Comparison of ENCODE assay signal across 8 cellular contexts in genomic region chr2:113965644-113966043, GRCh38.
DNase-seq lines count a peak whose midpoint lies in the region; ATAC-seq, FAIRE-seq and TF ChIP-seq lines count a peak whose summit lies in the region.

No MANE protein-coding gene starts in this region.

- H3K9me1 ChIP-seq in keratinocyte (ENCODE audit: control insufficient read depth, extremely low read depth, insufficient read depth, low read length), result no peaks in the 10 kb centered on the region

- H4K20me1 ChIP-seq in keratinocyte (ENCODE audit: control insufficient read depth, extremely low read depth, insufficient read depth, low read length), result no peaks in the 10 kb centered on the region

- CTCF ChIA-PET in activated naive CD4-positive, alpha-beta T cell treated with anti-CD3 and anti-CD28 coated beads for 36 hours (lab: Charles Lee), result interaction anchor here (0.7 to 5.0 kb wide), 9 partner anchors 9 to 255 kb away, joined by 3 to 37 read pairs (median 5); partner anchors contain the start of genes ACTR3 and SLC35F5

- H2AFZ ChIP-seq in keratinocyte (ENCODE audit: control insufficient read depth, low read length), result no peak overlapping the region

- peak overlapping the region in 2 of 3 donors; percentile 13 to 24 for H3K27ac Mint-ChIP-seq in CD4-positive, CD25-positive, alpha-beta regulatory T cell
- peak overlapping the region; percentile 26 for H3K27ac Mint-ChIP-seq in activated naive CD4-positive, alpha-beta T cell treated with anti-CD3 and anti-CD28 coated beads for 36 hours

- dilution Hi-C loops in keratinocyte (cut with MboI; ENCODE audit: extremely low pct_ligation_motif_present, low sequenced_read_pairs), result no loop called here

- peak; percentile 68 to 82 for ATAC-seq in CD4-positive, CD25-positive, alpha-beta regulatory T cell (ENCODE audit: low read depth in 2 of 2)
- peak; percentile 68 for ATAC-seq in GM18499 (IDR thresholded peaks at IDR 0.05; ENCODE audit: insufficient read depth, unreplicated experiment)
- ATAC-seq in HG02759 (IDR thresholded peaks at IDR 0.05; ENCODE audit: unreplicated experiment), result peak; percentile 86

- H3K36me3 Mint-ChIP-seq in CD4-positive, CD25-positive, alpha-beta regulatory T cell, result peaks cover 4% of the 10 kb centered on the region
- peaks cover 5% of the 10 kb centered on the region for H3K36me3 Mint-ChIP-seq in activated naive CD4-positive, alpha-beta T cell treated with anti-CD3 and anti-CD28 coated beads for 36 hours (ENCODE audit: low read depth)

- peak in 2 of 3 donors; percentile 17 to 67 for DNase-seq in CD4-positive, CD25-positive, alpha-beta regulatory T cell
- DNase-seq in NCI-H146 (lab: John Stamatoyannopoulos, UW), result peak; percentile 47
- DNase-seq in activated naive CD4-positive, alpha-beta T cell treated with anti-CD3 and anti-CD28 coated beads for 36 hours, result peak; percentile 56
- DNase-seq in keratinocyte (ENCODE audit: low read depth, low spot score), result peak; percentile 9
- DNase-seq in dedifferentiated amniotic fluid mesenchymal stem cell (ENCODE audit: extremely low spot score), result no peak
- no peak for DNase-seq in cerebellar nuclear complex (lab: John Stamatoyannopoulos, UW)

- no peak overlapping the region for H3K27ac ChIP-seq in CD4-positive, CD25-positive, alpha-beta regulatory T cell (ENCODE audit: insufficient read depth, low read length, poor library complexity, severe bottlenecking)
- no peak overlapping the region for H3K27ac ChIP-seq in keratinocyte (ENCODE audit: control insufficient read depth, insufficient read depth, low read length)

- H3K4me1 Mint-ChIP-seq in CD4-positive, CD25-positive, alpha-beta regulatory T cell, result peaks cover 6 to 25% (median 12%) of the 10 kb centered on the region in 4 donors
- H3K4me1 Mint-ChIP-seq in activated naive CD4-positive, alpha-beta T cell treated with anti-CD3 and anti-CD28 coated beads for 36 hours (ENCODE audit: low read depth), result peaks cover 25% of the 10 kb centered on the region

- no peak overlapping the region for H3K4me3 ChIP-seq in CD4-positive, CD25-positive, alpha-beta regulatory T cell (ENCODE audit: low read depth, low read length)
- no peak overlapping the region for H3K4me3 ChIP-seq in keratinocyte (ENCODE audit: control insufficient read depth in 2 of 3, extremely low read depth in 1 of 3, insufficient read depth in 2 of 3, low read depth in 1 of 3, low read length in 3 of 3)

- peak; percentile 46 to 70 (median 69) for TF ChIP-seq CTCF in keratinocyte (optimal IDR thresholded peaks at IDR 0.05 in 1 of 3, IDR thresholded peaks at IDR 0.05 in 1 of 3, conservative IDR thresholded peaks at IDR 0.05 in 1 of 3; ENCODE audit: extremely low read depth in 1 of 3, insufficient read depth in 2 of 3, low read length in 3 of 3)

- H3K27me3 ChIP-seq in CD4-positive, CD25-positive, alpha-beta regulatory T cell (ENCODE audit: control insufficient read depth, insufficient read depth, low read length), result no peaks in the 10 kb centered on the region
- no peaks in the 10 kb centered on the region for H3K27me3 ChIP-seq in keratinocyte (ENCODE audit: control insufficient read depth, extremely low read depth, insufficient read depth, low read length)

- no peaks in the 10 kb centered on the region for H3K9me3 Mint-ChIP-seq in CD4-positive, CD25-positive, alpha-beta regulatory T cell
- no peaks in the 10 kb centered on the region for H3K9me3 Mint-ChIP-seq in activated naive CD4-positive, alpha-beta T cell treated with anti-CD3 and anti-CD28 coated beads for 36 hours

- H3K79me2 ChIP-seq in keratinocyte (ENCODE audit: control insufficient read depth, insufficient read depth, low read length), result no peaks in the 10 kb centered on the region

- no peaks in the 10 kb centered on the region for H3K27me3 Mint-ChIP-seq in CD4-positive, CD25-positive, alpha-beta regulatory T cell
- H3K27me3 Mint-ChIP-seq in activated naive CD4-positive, alpha-beta T cell treated with anti-CD3 and anti-CD28 coated beads for 36 hours (ENCODE audit: low read depth), result no peaks in the 10 kb centered on the region

- no peaks in the 10 kb centered on the region for H3K9me3 ChIP-seq in CD4-positive, CD25-positive, alpha-beta regulatory T cell (ENCODE audit: control insufficient read depth in 2 of 2, low read length in 2 of 2)
- no peaks in the 10 kb centered on the region for H3K9me3 ChIP-seq in keratinocyte (ENCODE audit: control insufficient read depth, low read depth, low read length)

- H3K9ac ChIP-seq in keratinocyte (ENCODE audit: control insufficient read depth, extremely low read depth, insufficient read depth, low read length), result no peak overlapping the region

- peak; percentile 43 for FAIRE-seq in keratinocyte (lab: Jason Lieb, UNC)

- H3K36me3 ChIP-seq in CD4-positive, CD25-positive, alpha-beta regulatory T cell (ENCODE audit: control insufficient read depth, insufficient read depth, low read length), result peaks cover 17% of the 10 kb centered on the region
- no peaks in the 10 kb centered on the region for H3K36me3 ChIP-seq in keratinocyte (ENCODE audit: control insufficient read depth in 2 of 2, extremely low read depth in 1 of 2, insufficient read depth in 2 of 2, low read length in 2 of 2)

- no peak overlapping the region for H3K4me2 ChIP-seq in keratinocyte (ENCODE audit: control insufficient read depth, extremely low read depth, insufficient read depth, low read depth, low read length)

- intact Hi-C loops in activated naive CD4-positive, alpha-beta T cell treated with anti-CD3 and anti-CD28 coated beads for 36 hours (cut with micrococcal nuclease), result no loop called here

- no peak overlapping the region for H3K4me3 Mint-ChIP-seq in CD4-positive, CD25-positive, alpha-beta regulatory T cell
- H3K4me3 Mint-ChIP-seq in activated naive CD4-positive, alpha-beta T cell treated with anti-CD3 and anti-CD28 coated beads for 36 hours, result no peak overlapping the region

- H3K4me1 ChIP-seq in CD4-positive, CD25-positive, alpha-beta regulatory T cell (ENCODE audit: control insufficient read depth, insufficient read depth, low read length, poor library complexity, severe bottlenecking), result no peaks in the 10 kb centered on the region
- H3K4me1 ChIP-seq in keratinocyte (ENCODE audit: control insufficient read depth, extremely low read depth, insufficient read depth, low read length), result peaks cover 3% of the 10 kb centered on the region

Comparison
In these comparisons a context has a peak if more than half of its experiments do, and no peak if none do; other contexts are left out.
1. DNase-seq: peak in CD4-positive, CD25-positive, alpha-beta regulatory T cell (2 of 3), NCI-H146 (single experiment), activated naive CD4-positive, alpha-beta T cell treated with anti-CD3 and anti-CD28 coated beads for 36 hours (single experiment) and keratinocyte (single experiment); none in dedifferentiated amniotic fluid mesenchymal stem cell (single experiment) and cerebellar nuclear complex (0 of 2).
2. Peak in every context shown above with its lines, with median percentiles within 50 percentile points of each other: ATAC-seq.